ENCODE assay signal across 30 cellular contexts in genomic region chr2:455913-456312, GRCh38.
"Had no signal": no experiment of that assay in that cellular context is flagged by ENCODE, and none has a peak within 500 bp of the region (broad histone marks: within the 10 kb centered on the region; RNA-seq: fewer than 3 reads in every experiment).

No MANE protein-coding gene starts in this region.

- H3K4me3 ChIP-seq: mucosa of descending colon, pancreas, prostate gland, testis, transverse colon had no signal

- H3K27me3 ChIP-seq: pancreas, testis, transverse colon had no signal

- H3K9me3 Mint-ChIP-seq: activated CD4-positive, alpha-beta T cell treated with anti-CD3 and anti-CD28 coated beads, Interleukin-2, amount 10 ng/mL, durations not matched to agents 24 days and 14 days; activated CD8-positive, alpha-beta T cell treated with anti-CD3 and anti-CD28 coated beads for 36 hours; activated T-cell treated with anti-CD3 and anti-CD28 coated beads, Interleukin-2, amount 50 U/mL, for 4 hours; activated T-helper 17 cell treated with anti-CD3 and anti-CD28 coated beads, Interleukin-2, amount 50 U/mL, for 72 hours; T-helper 1 cell treated with Interleukin-12 subunit alpha and Interleukin-12 subunit beta and Interleukin-4 antibody, amounts not matched to agents 30 μg/mL and 1 μg/mL, for 36 hours had no signal

- DNase-seq: activated CD4-positive, alpha-beta T cell treated with anti-CD3 and anti-CD28 coated beads, Interleukin-2, amount 10 ng/mL, durations not matched to agents 24 days and 14 days; activated CD8-positive, alpha-beta T cell treated with anti-CD3 and anti-CD28 coated beads for 36 hours; activated gamma-delta T cell treated with Interleukin-2 at 50 U/mL for 16 hours; activated naive CD4-positive, alpha-beta T cell treated with anti-CD3 and anti-CD28 coated beads, Interleukin-2, amount 50 U/mL, for 16 hours; activated T-cell treated with anti-CD3 and anti-CD28 coated beads, Interleukin-2, amount 50 U/mL, for 4 hours; amniotic stem cell; central memory CD4-positive, alpha-beta T cell; dermis blood vessel endothelial cell; effector CD4-positive, alpha-beta T cell; left ventricle myocardium superior; mucosa of descending colon; nucleus accumbens; pancreas; right cardiac atrium; stimulated activated CD4-positive, alpha-beta T cell treated with anti-CD3 and anti-CD28 coated beads, Interleukin-15, amount 100 ng/mL, for 24 hours; stimulated activated CD4-positive, alpha-beta T cell treated with anti-CD3 and anti-CD28 coated beads, Interleukin-2, amount 100 ng/mL, for 24 hours; stimulated activated naive CD8-positive, alpha-beta T cell treated with anti-CD3 and anti-CD28 coated beads, Interleukin-15, Interleukin-2, amounts not matched to agents 100 U/mL and 50 U/mL, for 24 hours; SW 1271; T-helper 9 cell; testis; transverse colon; WERI-Rb-1 had no signal

- H3K36me3 ChIP-seq: pancreas, prostate gland, transverse colon, WERI-Rb-1 had no signal

- H3K27ac Mint-ChIP-seq: activated CD4-positive, alpha-beta T cell treated with anti-CD3 and anti-CD28 coated beads, Interleukin-2, amount 10 ng/mL, durations not matched to agents 24 days and 14 days; activated CD8-positive, alpha-beta T cell treated with anti-CD3 and anti-CD28 coated beads for 36 hours; activated T-helper 17 cell treated with anti-CD3 and anti-CD28 coated beads, Interleukin-2, amount 50 U/mL, for 72 hours; T-helper 1 cell treated with Interleukin-12 subunit alpha and Interleukin-12 subunit beta and Interleukin-4 antibody, amounts not matched to agents 30 μg/mL and 1 μg/mL, for 36 hours had no signal

- FAIRE-seq: astrocyte, colon, frontal cortex, islet of Langerhans, pancreas, TTC549 had no signal

- H3K4me3 Mint-ChIP-seq: activated CD4-positive, alpha-beta T cell treated with anti-CD3 and anti-CD28 coated beads, Interleukin-2, amount 10 ng/mL, durations not matched to agents 24 days and 14 days; activated CD8-positive, alpha-beta T cell treated with anti-CD3 and anti-CD28 coated beads for 36 hours; activated T-cell treated with anti-CD3 and anti-CD28 coated beads, Interleukin-2, amount 50 U/mL, for 4 hours; activated T-helper 17 cell treated with anti-CD3 and anti-CD28 coated beads, Interleukin-2, amount 50 U/mL, for 72 hours; T-helper 1 cell treated with Interleukin-12 subunit alpha and Interleukin-12 subunit beta and Interleukin-4 antibody, amounts not matched to agents 30 μg/mL and 1 μg/mL, for 36 hours had no signal
